In the genomic region with DNA sequence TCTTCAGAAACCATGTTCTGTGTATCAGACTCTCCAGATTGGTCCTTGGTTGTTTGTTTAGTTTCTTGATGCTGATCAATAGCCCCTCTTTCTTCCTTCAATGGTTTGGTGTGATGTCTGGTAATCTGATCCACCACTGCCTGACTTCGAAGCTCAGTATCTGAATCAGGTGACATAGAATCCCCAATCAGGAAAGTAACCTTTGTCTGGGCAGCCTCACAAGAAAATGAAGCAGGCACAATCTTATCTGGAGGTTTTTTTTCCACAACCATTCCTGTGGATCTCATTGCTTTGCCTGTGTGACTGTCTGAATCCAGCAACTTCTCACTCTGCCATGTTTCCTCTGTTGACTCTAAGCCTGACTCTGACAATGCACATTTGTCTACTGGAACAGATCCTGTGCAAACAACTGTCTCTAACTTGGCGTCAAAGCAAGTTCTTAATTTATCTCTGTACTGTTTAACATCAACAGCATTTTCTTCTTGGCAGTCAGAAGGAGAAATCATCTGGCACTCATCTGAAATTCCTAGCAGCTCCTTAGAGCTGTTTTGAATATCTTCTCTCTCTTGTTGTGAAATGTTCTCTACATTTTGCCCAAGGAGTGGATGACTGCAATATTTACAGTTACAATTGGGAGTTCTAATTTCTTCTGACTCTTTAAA, we compare ENCODE assay signal across 9 cellular contexts. TPM values are rescaled to one million over a fixed set of nuclear protein-coding genes. Genes with fewer than 3 reads are reported as not detected.
A peak's percentile ranks its signal among the peaks of the same experiment; 100 is the strongest.
DNase-seq lines count a peak whose midpoint lies in the region; ATAC-seq and TF ChIP-seq lines count a peak whose summit lies in the region.
"Had no signal": no experiment of that assay in that cellular context is flagged by ENCODE, and none has a peak within 500 bp of the region (broad histone marks: within the 10 kb centered on the region; RNA-seq: fewer than 3 reads in every experiment).

No MANE protein-coding gene starts in this region.

- CTCF ChIA-PET in T-cell (lab: Charles Lee): interaction anchor here (0.6 to 0.7 kb wide), 4 partner anchors 16 to 1413 kb away, joined by 3 to 5 read pairs (median 3); no protein-coding TSS in a partner anchor

- DNase-seq in brain microvascular endothelial cell: peak; percentile 72
- peak; percentile 48 for DNase-seq in left kidney (ENCODE audit: low read depth, low spot score)
- DNase-seq in T-cell: no peak
- DNase-seq in 8988T: no peak
- no peak for DNase-seq in activated CD8-positive, alpha-beta memory T cell treated with anti-CD3 and anti-CD28 coated beads, Interleukin-2, amount 50 U/mL, for 48 hours

- H3K27ac ChIP-seq in HUES48 (ENCODE audit: low read depth, low read length) (peak overlapping the region; percentile 0), brain microvascular endothelial cell (peak overlapping the region; percentile 61), stomach smooth muscle (ENCODE audit: low read length) (peak overlapping the region; percentile 64)

- peaks cover 2 to 7% (median 6%) of the 10 kb centered on the region in 3 donors for H3K4me1 Mint-ChIP-seq in T-cell

- no peaks in the 10 kb centered on the region for H3K27me3 Mint-ChIP-seq in T-cell

- no peaks in the 10 kb centered on the region for H3K27me3 ChIP-seq in HUES48 (ENCODE audit: control insufficient read depth, insufficient read depth, low read length)
- H3K27me3 ChIP-seq in brain microvascular endothelial cell (replicated peaks): no peaks in the 10 kb centered on the region
- H3K27me3 ChIP-seq in stomach smooth muscle (ENCODE audit: control insufficient read depth in 1 of 2, insufficient read depth in 2 of 2, low read length in 2 of 2): no peaks in the 10 kb centered on the region

- POLR2A ChIA-PET in T-cell (lab: Charles Lee): no interaction called here

- peak overlapping the region in 1 of 2 donors; percentile 50 for H3K27ac Mint-ChIP-seq in T-cell
- H3K27ac Mint-ChIP-seq: T-helper 1 cell treated with Interleukin-12 subunit alpha and Interleukin-12 subunit beta and Interleukin-4 antibody, amounts not matched to agents 30 μg/mL and 1 μg/mL, for 36 hours had no signal

- H3K36me3 Mint-ChIP-seq in T-cell: peaks cover 67% of the 10 kb centered on the region

- in situ Hi-C loops in brain microvascular endothelial cell (cut with HindIII; ENCODE audit: low pct_ligation_motif_present, low sequenced_read_pairs): no loop called here

- peaks cover 4% of the 10 kb centered on the region; the same call in 1 of the 2 replicates for H3K4me1 ChIP-seq in HUES48 (ENCODE audit: control insufficient read depth, insufficient read depth, low read length)
- H3K4me1 ChIP-seq in stomach smooth muscle (ENCODE audit: control insufficient read depth, insufficient read depth, low read length): peaks cover 38% of the 10 kb centered on the region

- no peaks in the 10 kb centered on the region for H3K9me3 Mint-ChIP-seq in T-cell
- H3K9me3 Mint-ChIP-seq: T-helper 1 cell treated with Interleukin-12 subunit alpha and Interleukin-12 subunit beta and Interleukin-4 antibody, amounts not matched to agents 30 μg/mL and 1 μg/mL, for 36 hours had no signal

- H3K4me3 ChIP-seq in HUES48 (ENCODE audit: low read depth, low read length) (no peak overlapping the region), brain microvascular endothelial cell (ENCODE audit: low read depth, low read length) (no peak overlapping the region), stomach smooth muscle (ENCODE audit: low read length in 2 of 2) (peak overlapping the region; percentile 24 to 41)

- H3K36me3 ChIP-seq in HUES48 (ENCODE audit: control insufficient read depth, insufficient read depth, low read length) (peaks cover 35% of the 10 kb centered on the region), brain microvascular endothelial cell (replicated peaks) (peaks cover 21% of the 10 kb centered on the region), stomach smooth muscle (ENCODE audit: control insufficient read depth in 2 of 2, insufficient read depth in 2 of 2, low read length in 2 of 2) (peaks cover 7 to 8% of the 10 kb centered on the region in 2 donors)

- H3K9me3 ChIP-seq in HUES48 (ENCODE audit: control insufficient read depth, insufficient read depth, low read length): no peaks in the 10 kb centered on the region
- no peaks in the 10 kb centered on the region for H3K9me3 ChIP-seq in stomach smooth muscle (ENCODE audit: control insufficient read depth in 2 of 2, low read length in 2 of 2)

- no peak for TF ChIP-seq CTCF in brain microvascular endothelial cell (IDR thresholded peaks at IDR 0.05; ENCODE audit: low read depth, low read length, missing control alignments)

- ATAC-seq in T-cell (replicated peaks in 1 of 4): no peak
- ATAC-seq in GM18858 (IDR thresholded peaks at IDR 0.05; ENCODE audit: unreplicated experiment): no peak

- no peak overlapping the region for H3K4me3 Mint-ChIP-seq in T-cell
- H3K4me3 Mint-ChIP-seq: T-helper 1 cell treated with Interleukin-12 subunit alpha and Interleukin-12 subunit beta and Interleukin-4 antibody, amounts not matched to agents 30 μg/mL and 1 μg/mL, for 36 hours had no signal

- H3K9ac ChIP-seq in HUES48 (ENCODE audit: low read depth, low read length) (no peak overlapping the region), stomach smooth muscle (ENCODE audit: low read length in 2 of 2) (peak overlapping the region in 1 of 2 donors; percentile 10)

RNA-seq across cellular contexts. Expression of a gene that starts 37.1 kb away (rescaled TPM):
- 100 to 1,000 TPM in 1 of 5 donors, 10 to 100 TPM in 4; 82.9 to 122 (median 87.7) TPM for total RNA-seq in T-cell

Comparison
In these comparisons a context has a peak if more than half of its experiments do, and no peak if none do; other contexts are left out.
1. H3K27ac ChIP-seq: peak in every context shown above with its lines; median percentile 64 in stomach smooth muscle; 61 in brain microvascular endothelial cell; 0 in HUES48.
2. H3K4me3 ChIP-seq: peak in stomach smooth muscle (2 of 2); none in HUES48 (single experiment) and brain microvascular endothelial cell (single experiment).
3. DNase-seq: peak in brain microvascular endothelial cell (single experiment) and left kidney (single experiment); none in T-cell (0 of 34), 8988T (single experiment) and activated CD8-positive, alpha-beta memory T cell treated with anti-CD3 and anti-CD28 coated beads, Interleukin-2, amount 50 U/mL, for 48 hours (single experiment).